ENCODE assay signal across 14 cellular contexts in genomic region chr1:26544156-26544555, GRCh38. TPM values are rescaled to one million over a fixed set of nuclear protein-coding genes. Genes with fewer than 3 reads are reported as not detected.
A peak's percentile ranks its signal among the peaks of the same experiment; 100 is the strongest.
DNase-seq lines count a peak whose midpoint lies in the region; ATAC-seq and TF ChIP-seq lines count a peak whose summit lies in the region.
"Had no signal": no experiment of that assay in that cellular context is flagged by ENCODE, and none has a peak within 500 bp of the region (broad histone marks: within the 10 kb centered on the region; RNA-seq: fewer than 3 reads in every experiment).

No MANE protein-coding gene starts in this region.

- H3K36me3 Mint-ChIP-seq in activated T-cell treated with anti-CD3 and anti-CD28 coated beads, Interleukin-2, amount 50 U/mL, for 24 hours (ENCODE audit: low read depth) = peaks cover 49% of the 10 kb centered on the region
- H3K36me3 Mint-ChIP-seq: mesothelial cell of epicardium had no signal

- intact Hi-C loops in dorsolateral prefrontal cortex (cut with DNase I) = no loop called here
- intact Hi-C loops in head of caudate nucleus (cut with DNase I) = no loop called here

- POLR2A ChIA-PET in RWPE1 (lab: Yijun Ruan, JAX; ENCODE audit: low non-redundant PET) = no interaction called here

- H3K9me3 Mint-ChIP-seq in activated T-cell treated with anti-CD3 and anti-CD28 coated beads, Interleukin-2, amount 50 U/mL, for 24 hours = no peaks in the 10 kb centered on the region
- H3K9me3 Mint-ChIP-seq in stimulated activated naive CD8-positive, alpha-beta T cell treated with anti-CD3 and anti-CD28 coated beads, Interleukin-15, amount 100 ng/mL, for 72 hours = no peaks in the 10 kb centered on the region
- H3K9me3 Mint-ChIP-seq: mesothelial cell of epicardium had no signal

- no peaks in the 10 kb centered on the region for H3K27me3 ChIP-seq in dorsolateral prefrontal cortex
- H3K27me3 ChIP-seq: right atrium auricular region had no signal

- peak overlapping the region; percentile 90 for H3K27ac ChIP-seq in RWPE1
- peak overlapping the region in 50 of 59 donors; percentile 4 to 95 (median 88) for H3K27ac ChIP-seq in dorsolateral prefrontal cortex

- peaks cover 85% of the 10 kb centered on the region for H3K4me1 Mint-ChIP-seq in activated T-cell treated with anti-CD3 and anti-CD28 coated beads, Interleukin-2, amount 50 U/mL, for 24 hours (ENCODE audit: low read depth)
- peaks cover 98% of the 10 kb centered on the region for H3K4me1 Mint-ChIP-seq in stimulated activated naive CD8-positive, alpha-beta T cell treated with anti-CD3 and anti-CD28 coated beads, Interleukin-15, amount 100 ng/mL, for 72 hours

- DNase-seq in activated T-cell treated with anti-CD3 and anti-CD28 coated beads, Interleukin-2, amount 50 U/mL, for 24 hours = no peak
- no peak for DNase-seq in activated T-cell treated with anti-CD3 and anti-CD28 coated beads, Interleukin-2, amount 50 U/mL, for 1 hour
- DNase-seq in RWPE1 (ENCODE audit: low spot score) (no peak), dorsolateral prefrontal cortex (no peak), ACHN (no peak), head of caudate nucleus (no peak)
- no peak for DNase-seq in stimulated activated naive CD8-positive, alpha-beta T cell treated with anti-CD3 and anti-CD28 coated beads, Interleukin-15, amount 100 ng/mL, for 72 hours
- DNase-seq: activated CD4-positive, CD25-positive, alpha-beta regulatory T cell treated with anti-CD3 and anti-CD28 coated beads, Interleukin-2, amount 50 U/mL, for 72 hours; amygdala; NCI-H526 treated with DMSO at 0.1 percent for 48 hours; trophoblast cell had no signal

- H3K4me3 ChIP-seq in dorsolateral prefrontal cortex = peak overlapping the region in 40 of 59 donors; percentile 2 to 54 (median 35)
- H3K4me3 ChIP-seq: right atrium auricular region had no signal

- in situ Hi-C loops in ACHN (cut with HindIII; ENCODE audit: low pct_ligation_motif_present, low pct_unique_long_range_greater_than_20kb, low sequenced_read_pairs) = no loop called here

- H3K27me3 Mint-ChIP-seq in activated T-cell treated with anti-CD3 and anti-CD28 coated beads, Interleukin-2, amount 50 U/mL, for 24 hours = no peaks in the 10 kb centered on the region
- H3K27me3 Mint-ChIP-seq in stimulated activated naive CD8-positive, alpha-beta T cell treated with anti-CD3 and anti-CD28 coated beads, Interleukin-15, amount 100 ng/mL, for 72 hours = no peaks in the 10 kb centered on the region

- ATAC-seq in stimulated activated naive CD8-positive, alpha-beta T cell treated with anti-CD3 and anti-CD28 coated beads, Interleukin-15, amount 100 ng/mL, for 72 hours = no peak
- ATAC-seq in HG03280 (IDR thresholded peaks at IDR 0.05; ENCODE audit: unreplicated experiment) = no peak

- H3K4me3 Mint-ChIP-seq in activated T-cell treated with anti-CD3 and anti-CD28 coated beads, Interleukin-2, amount 50 U/mL, for 24 hours = peak overlapping the region; percentile 74
- peak overlapping the region; percentile 41 to 88 for H3K4me3 Mint-ChIP-seq in stimulated activated naive CD8-positive, alpha-beta T cell treated with anti-CD3 and anti-CD28 coated beads, Interleukin-15, amount 100 ng/mL, for 72 hours
- H3K4me3 Mint-ChIP-seq: mesothelial cell of epicardium had no signal

- CTCF ChIA-PET in RWPE1 (lab: Yijun Ruan, JAX) = no interaction called here

- no peak for TF ChIP-seq CTCF in RWPE1 (conservative IDR thresholded peaks at IDR 0.05; ENCODE audit: low read depth)
- TF ChIP-seq CTCF in dorsolateral prefrontal cortex (IDR thresholded peaks at IDR 0.05 in 54 of 56, conservative IDR thresholded peaks at IDR 0.05 in 2 of 56; ENCODE audit: low read depth in 1 of 56, partially characterized antibody in 56 of 56) = no peak

- H3K27ac Mint-ChIP-seq in activated T-cell treated with anti-CD3 and anti-CD28 coated beads, Interleukin-2, amount 50 U/mL, for 24 hours = peak overlapping the region; percentile 95
- no peak overlapping the region for H3K27ac Mint-ChIP-seq in stimulated activated naive CD8-positive, alpha-beta T cell treated with anti-CD3 and anti-CD28 coated beads, Interleukin-15, amount 100 ng/mL, for 72 hours
- H3K27ac Mint-ChIP-seq: mesothelial cell of epicardium had no signal

RNA-seq across cellular contexts. Expression of gene RPS6KA1, which starts 14.6 kb away (rescaled TPM):
- total RNA-seq in dorsolateral prefrontal cortex = 10 to 100 TPM; 11.3 to 46.0 (median 22.5) TPM
